24 cellular contexts compared by ENCODE assay signal in the genomic region with DNA sequence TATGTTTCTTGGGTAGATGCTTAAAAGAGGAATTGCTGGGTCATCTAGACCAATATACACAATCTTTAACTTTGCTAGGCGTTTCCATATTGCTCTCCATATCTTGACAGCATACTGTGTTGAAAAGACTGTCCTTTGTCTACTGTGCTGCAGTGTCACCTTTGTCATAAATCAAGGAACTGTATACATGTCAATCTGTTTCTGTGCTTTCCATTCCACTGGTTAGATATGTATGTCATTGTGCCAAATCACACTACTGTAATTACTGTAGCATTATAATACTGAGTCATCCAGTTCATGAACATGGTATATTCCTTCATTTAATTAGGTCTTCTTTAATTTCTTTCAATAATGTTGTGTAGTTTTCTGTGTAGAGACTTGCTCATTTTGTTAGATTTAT.
DNase-seq lines count a peak whose midpoint lies in the region; ATAC-seq, FAIRE-seq and TF ChIP-seq lines count a peak whose summit lies in the region.
"Had no signal": no experiment of that assay in that cellular context is flagged by ENCODE, and none has a peak within 500 bp of the region (broad histone marks: within the 10 kb centered on the region; RNA-seq: fewer than 3 reads in every experiment).

No MANE protein-coding gene starts in this region.

- no peak overlapping the region for H2BK15ac ChIP-seq in H1 (ENCODE audit: low read length)

- no peak for TF ChIP-seq POLR2A in H1 (IDR thresholded peaks at IDR 0.05; ENCODE audit: control extremely low read depth in 1 of 2, low read depth in 2 of 2, low read length in 2 of 2)

- CTCF ChIA-PET in H1 (lab: Charles Lee; ENCODE audit: partially characterized antibody) = no interaction called here

- no peak overlapping the region for H2BK5ac ChIP-seq in H1 (ENCODE audit: low read depth, low read length)

- ATAC-seq in activated T-cell treated with anti-CD3 and anti-CD28 coated beads, Interleukin-2, amount 50 U/mL, for 4 hours = peak; percentile 62 to 77
- peak; percentile 86 for ATAC-seq in stimulated activated effector memory CD8-positive, alpha-beta T cell treated with anti-CD3 and anti-CD28 coated beads, Interleukin-12 subunit alpha, Interleukin-12 subunit beta, amount 100 ng/mL, for 72 hours
- no peak for ATAC-seq in HG02870 (IDR thresholded peaks at IDR 0.05; ENCODE audit: unreplicated experiment)
- ATAC-seq: GM23338 had no signal

- no peaks in the 10 kb centered on the region for H3K9me3 Mint-ChIP-seq in activated T-cell treated with anti-CD3 and anti-CD28 coated beads, Interleukin-2, amount 50 U/mL, for 4 hours
- no peaks in the 10 kb centered on the region for H3K9me3 Mint-ChIP-seq in stimulated activated effector memory CD8-positive, alpha-beta T cell treated with anti-CD3 and anti-CD28 coated beads, Interleukin-12 subunit alpha, Interleukin-12 subunit beta, amount 100 ng/mL, for 72 hours
- no peaks in the 10 kb centered on the region for H3K9me3 Mint-ChIP-seq in HFFc6
- H3K9me3 Mint-ChIP-seq: CD4-positive, CD25-positive, alpha-beta regulatory T cell; GM23338; IgD-negative memory B cell had no signal

- H3K9me3 ChIP-seq in H1 (ENCODE audit: insufficient read depth in 2 of 2, low read depth in 1 of 2, low read length in 1 of 2) = no peaks in the 10 kb centered on the region
- H3K9me3 ChIP-seq: BLaER1, HAP-1, SK-N-SH had no signal

- H4K8ac ChIP-seq in H1 (ENCODE audit: extremely low read depth, insufficient read depth, low read length) = no peak overlapping the region

- no peak overlapping the region for H2BK12ac ChIP-seq in H1 (ENCODE audit: low read depth, low read length)

- TF ChIP-seq CTCF in H1 (IDR thresholded peaks at IDR 0.05; ENCODE audit: control extremely low read depth in 1 of 3, insufficient read depth in 1 of 3, low read depth in 1 of 3, low read length in 3 of 3) (no peak), HFFc6 (IDR thresholded peaks at IDR 0.05) (no peak)

- no peak overlapping the region for H3K4me3 Mint-ChIP-seq in activated T-cell treated with anti-CD3 and anti-CD28 coated beads, Interleukin-2, amount 50 U/mL, for 4 hours
- no peak overlapping the region for H3K4me3 Mint-ChIP-seq in stimulated activated effector memory CD8-positive, alpha-beta T cell treated with anti-CD3 and anti-CD28 coated beads, Interleukin-12 subunit alpha, Interleukin-12 subunit beta, amount 100 ng/mL, for 72 hours
- H3K4me3 Mint-ChIP-seq in HFFc6 = no peak overlapping the region
- H3K4me3 Mint-ChIP-seq: CD4-positive, CD25-positive, alpha-beta regulatory T cell; GM23338; IgD-negative memory B cell had no signal

- peaks cover 0 to 5% (median 0%) of the 10 kb centered on the region in 4 experiments; a peak in 2 of 8 replicates for H3K36me3 ChIP-seq in H1 (ENCODE audit: control insufficient read depth in 2 of 4, insufficient read depth in 4 of 4, low read length in 3 of 4)
- H3K36me3 ChIP-seq: HAP-1 had no signal

- H3K27me3 Mint-ChIP-seq in activated T-cell treated with anti-CD3 and anti-CD28 coated beads, Interleukin-2, amount 50 U/mL, for 4 hours (ENCODE audit: low read depth) = no peaks in the 10 kb centered on the region
- H3K27me3 Mint-ChIP-seq in HFFc6 (ENCODE audit: insufficient read depth) = no peaks in the 10 kb centered on the region; the same call in 1 of the 2 replicates
- H3K27me3 Mint-ChIP-seq: CD4-positive, CD25-positive, alpha-beta regulatory T cell; IgD-negative memory B cell had no signal

- H2BK20ac ChIP-seq in H1 (ENCODE audit: low read length) = no peak overlapping the region

- no peak overlapping the region for H4K5ac ChIP-seq in H1 (ENCODE audit: insufficient read length, low read depth, low read length)

- H4K91ac ChIP-seq in H1 (replicated peaks; ENCODE audit: insufficient read length, low read length) = no peak overlapping the region

- H2AK5ac ChIP-seq in H1 (ENCODE audit: low read depth, low read length) = no peak overlapping the region

- no peak overlapping the region for H3K18ac ChIP-seq in H1 (ENCODE audit: extremely low read depth, low read length)

- POLR2A ChIA-PET in H1 (lab: Charles Lee; ENCODE audit: partially characterized antibody) = no interaction called here

- peak; percentile 32 for FAIRE-seq in H1 (lab: Jason Lieb, UNC)
- FAIRE-seq: G401.6, RCC 7860 had no signal

- H3K79me1 ChIP-seq in H1 (ENCODE audit: low read depth, low read length) = no peaks in the 10 kb centered on the region

- TF ChIP-seq EP300 in H1 (IDR thresholded peaks at IDR 0.05; ENCODE audit: borderline replicate concordance in 1 of 2, low read depth in 2 of 2, low read length in 2 of 2) = no peak

- H2AFZ ChIP-seq in H1 (ENCODE audit: low read length) = no peak overlapping the region
- H2AFZ ChIP-seq: GM23338 had no signal

- H4K20me1 ChIP-seq in H1 (replicated peaks in 1 of 2; ENCODE audit: control insufficient read depth in 1 of 2, insufficient read depth in 2 of 2, low read length in 2 of 2) = no peaks in the 10 kb centered on the region
- H4K20me1 ChIP-seq: BLaER1 had no signal

- no peaks in the 10 kb centered on the region for H3K27me3 ChIP-seq in H1 (replicated peaks in 1 of 4; ENCODE audit: control insufficient read depth in 3 of 4, extremely low read depth in 1 of 4, insufficient read depth in 3 of 4, low read length in 3 of 4)
- H3K27me3 ChIP-seq: BLaER1 had no signal

- 93% methylated on average over 1 of the region's 1 CpG; no CpG with 5 or more reads in 1 of the 2 experiments for WGBS in H1 (ENCODE audit: extremely low coverage in 1 of 2, insufficient coverage in 1 of 2, insufficient read length in 1 of 2, insufficient replicate concordance in 2 of 2, low coverage in 1 of 2, low lambda C conversion rate in 2 of 2, missing lambda C conversion rate in 1 of 2), 2 experiments

- H3K4me3 ChIP-seq in H1 (ENCODE audit: extremely low read depth in 1 of 4, insufficient read depth in 2 of 4, low read depth in 3 of 4, low read length in 4 of 4) = no peak overlapping the region
- H3K4me3 ChIP-seq: BLaER1, GM23338, HAP-1 had no signal

- no peak overlapping the region for H3K56ac ChIP-seq in H1 (replicated peaks; ENCODE audit: insufficient read length, low read depth, low read length)

- no peaks in the 10 kb centered on the region for H3K4me1 Mint-ChIP-seq in activated T-cell treated with anti-CD3 and anti-CD28 coated beads, Interleukin-2, amount 50 U/mL, for 4 hours (ENCODE audit: low read depth)
- H3K4me1 Mint-ChIP-seq in stimulated activated effector memory CD8-positive, alpha-beta T cell treated with anti-CD3 and anti-CD28 coated beads, Interleukin-12 subunit alpha, Interleukin-12 subunit beta, amount 100 ng/mL, for 72 hours = peaks cover 6% of the 10 kb centered on the region
- H3K4me1 Mint-ChIP-seq in HFFc6 (ENCODE audit: low read depth) = no peaks in the 10 kb centered on the region
- H3K4me1 Mint-ChIP-seq: IgD-negative memory B cell had no signal

- H3K27ac Mint-ChIP-seq in stimulated activated effector memory CD8-positive, alpha-beta T cell treated with anti-CD3 and anti-CD28 coated beads, Interleukin-12 subunit alpha, Interleukin-12 subunit beta, amount 100 ng/mL, for 72 hours = no peak overlapping the region
- H3K27ac Mint-ChIP-seq in HFFc6 = no peak overlapping the region
- H3K27ac Mint-ChIP-seq: GM23338, IgD-negative memory B cell had no signal

- no peaks in the 10 kb centered on the region for H3K23me2 ChIP-seq in H1 (ENCODE audit: low read depth, low read length)

- no peak overlapping the region for H3K4me2 ChIP-seq in H1 (ENCODE audit: insufficient read depth in 1 of 2, low read depth in 2 of 2, low read length in 2 of 2)
- H3K4me2 ChIP-seq: BLaER1, GM23338, SK-N-SH had no signal

- no peak overlapping the region for H3K23ac ChIP-seq in H1 (ENCODE audit: insufficient read length)

- H3K14ac ChIP-seq in H1 (ENCODE audit: insufficient read length) = no peak overlapping the region

- H3K4me1 ChIP-seq in H1 (replicated peaks in 1 of 4; ENCODE audit: control insufficient read depth in 3 of 4, insufficient read depth in 4 of 4, low read length in 3 of 4) = no peaks in the 10 kb centered on the region
- H3K4me1 ChIP-seq: BLaER1, HAP-1 had no signal

- no peak overlapping the region for H3K9ac ChIP-seq in H1 (replicated peaks in 1 of 4; ENCODE audit: extremely low read depth in 1 of 4, low read depth in 3 of 4, low read length in 3 of 4)
- H3K9ac ChIP-seq: BLaER1, SK-N-SH had no signal

- no peak for TF ChIP-seq RAD21 in H1 (IDR thresholded peaks at IDR 0.05 in 1 of 2, conservative IDR thresholded peaks at IDR 0.05 in 1 of 2; ENCODE audit: low read depth in 2 of 2, low read length in 2 of 2)

- H3K27ac ChIP-seq in H1 (ENCODE audit: low read depth, low read length) (no peak overlapping the region), substantia nigra (ENCODE audit: low read depth, low read length, poor library complexity, severe bottlenecking) (no peak overlapping the region)
- H3K27ac ChIP-seq: BLaER1, HL-60 had no signal

- no peak for DNase-seq in activated T-cell treated with anti-CD3 and anti-CD28 coated beads, Interleukin-2, amount 50 U/mL, for 4 hours
- DNase-seq in activated T-cell treated with anti-CD3 and anti-CD28 coated beads, Interleukin-2, amount 50 U/mL, for 1 hour = no peak
- DNase-seq in M059J (ENCODE audit: low read depth) (peak; percentile 1), H1 (ENCODE audit: low read depth in 1 of 2, low spot score in 2 of 2) (no peak), substantia nigra (lab: John Stamatoyannopoulos, UW) (no peak), HFFc6 (no peak)
- no peak for DNase-seq in stimulated activated effector memory CD8-positive, alpha-beta T cell treated with anti-CD3 and anti-CD28 coated beads, Interleukin-12 subunit alpha, Interleukin-12 subunit beta, amount 100 ng/mL, for 72 hours (ENCODE audit: low spot score in 2 of 2)
- DNase-seq: CD4-positive, CD25-positive, alpha-beta regulatory T cell; NCI-H1092 treated with DMSO at 0.1 percent for 48 hours; NCI-H1436; NCI-H187; NCI-H2081 treated with DMSO at 0.1 percent for 48 hours; NCI-H2171; NCI-H226; NCI-H510A; SK-N-SH had no signal

- no peaks in the 10 kb centered on the region for H3K79me2 ChIP-seq in H1 (ENCODE audit: control insufficient read depth in 1 of 2, insufficient read depth in 2 of 2, low read length in 2 of 2)

- H2BK120ac ChIP-seq in H1 (replicated peaks; ENCODE audit: low read depth, low read length) = no peak overlapping the region

- H3K4ac ChIP-seq in H1 (replicated peaks; ENCODE audit: insufficient read length, low read depth, low read length) = no peak overlapping the region

- H3K36me3 Mint-ChIP-seq in activated T-cell treated with anti-CD3 and anti-CD28 coated beads, Interleukin-2, amount 50 U/mL, for 4 hours (ENCODE audit: insufficient read depth) = peaks cover 25% of the 10 kb centered on the region
- H3K36me3 Mint-ChIP-seq in stimulated activated effector memory CD8-positive, alpha-beta T cell treated with anti-CD3 and anti-CD28 coated beads, Interleukin-12 subunit alpha, Interleukin-12 subunit beta, amount 100 ng/mL, for 72 hours = peaks cover 28% of the 10 kb centered on the region
- H3K36me3 Mint-ChIP-seq in HFFc6 (ENCODE audit: low read depth) = peaks cover 4% of the 10 kb centered on the region

TF ChIP-seq in H1, 55 proteins besides CTCF, POLR2A, EP300 and RAD21 (continues in another document):
- no peak for TF ChIP-seq POU5F1 (IDR thresholded peaks at IDR 0.05; ENCODE audit: low read depth, low read length)
- TF ChIP-seq EZH2 (IDR thresholded peaks at IDR 0.05; ENCODE audit: low read depth, low read length, severe bottlenecking) = no peak
- TF ChIP-seq KDM4A (IDR thresholded peaks at IDR 0.05; ENCODE audit: low read depth, low read length, severe bottlenecking) = no peak
- TF ChIP-seq CHD2 (IDR thresholded peaks at IDR 0.05; ENCODE audit: low read length) = no peak
- no peak for TF ChIP-seq ASH2L (IDR thresholded peaks at IDR 0.05; ENCODE audit: low read length)
